Comparison of ENCODE assay signal across 2 cellular contexts in the genomic region with DNA sequence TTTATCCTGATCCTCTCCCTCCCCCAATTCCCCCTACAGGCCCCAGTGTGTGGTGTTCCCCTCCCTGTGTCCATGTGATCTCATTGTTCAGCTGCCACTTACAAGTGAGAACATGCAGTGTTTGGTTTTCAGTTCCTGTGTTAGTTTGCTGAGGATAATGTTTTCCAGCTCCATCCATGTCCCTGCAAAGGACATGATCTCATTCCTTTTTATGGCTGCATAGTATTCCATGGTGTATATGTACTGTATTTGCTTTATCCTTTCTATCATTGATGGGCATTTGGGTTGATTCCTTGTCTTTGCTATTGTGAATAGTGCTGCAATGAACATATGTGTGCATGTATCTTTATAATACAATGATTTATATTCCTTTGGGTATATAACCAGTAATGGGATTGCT. TPM values are rescaled to one million over a fixed set of nuclear protein-coding genes. Genes with fewer than 3 reads are reported as not detected.
"Had no signal": no experiment of that assay in that cellular context is flagged by ENCODE, and none has a peak within 500 bp of the region (broad histone marks: within the 10 kb centered on the region; RNA-seq: fewer than 3 reads in every experiment).

No MANE protein-coding gene starts in this region.

RNA-seq across cellular contexts. Expression of gene GP6, which starts 17.7 kb away (rescaled TPM):
- total RNA-seq: G401, GM12878 had no signal
- polyA plus RNA-seq: GM12878 had no signal

RNA-seq across cellular contexts. Expression of gene NLRP2, which starts 54.2 kb away (rescaled TPM):
- total RNA-seq: G401 had no signal
